Comparison of ENCODE assay signal across 1 cellular context in the genomic region with DNA sequence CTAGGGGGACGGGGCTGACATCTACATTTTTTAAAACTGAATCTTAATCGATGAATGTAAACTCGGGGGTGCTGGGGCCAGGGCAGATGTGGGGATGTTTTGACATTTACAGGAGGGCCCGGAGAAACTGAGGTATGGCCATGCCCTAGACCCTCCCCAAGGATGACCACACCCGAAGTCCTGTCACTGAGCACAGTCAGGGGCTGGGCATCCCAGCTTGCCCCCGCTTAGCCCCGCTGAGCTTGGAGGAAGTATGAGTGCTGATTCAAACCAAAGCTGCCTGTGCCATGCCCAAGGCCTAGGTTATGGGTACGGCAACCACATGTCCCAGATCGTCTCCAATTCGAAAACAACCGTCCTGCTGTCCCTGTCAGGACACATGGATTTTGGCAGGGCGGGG.
TF ChIP-seq lines count a peak whose summit lies in the region.

No MANE protein-coding gene starts in this region.

TF ChIP-seq in WTC11, 78 proteins besides CTCF, POLR2A, EP300 and RAD21:
- TF ChIP-seq, protein P1, sequence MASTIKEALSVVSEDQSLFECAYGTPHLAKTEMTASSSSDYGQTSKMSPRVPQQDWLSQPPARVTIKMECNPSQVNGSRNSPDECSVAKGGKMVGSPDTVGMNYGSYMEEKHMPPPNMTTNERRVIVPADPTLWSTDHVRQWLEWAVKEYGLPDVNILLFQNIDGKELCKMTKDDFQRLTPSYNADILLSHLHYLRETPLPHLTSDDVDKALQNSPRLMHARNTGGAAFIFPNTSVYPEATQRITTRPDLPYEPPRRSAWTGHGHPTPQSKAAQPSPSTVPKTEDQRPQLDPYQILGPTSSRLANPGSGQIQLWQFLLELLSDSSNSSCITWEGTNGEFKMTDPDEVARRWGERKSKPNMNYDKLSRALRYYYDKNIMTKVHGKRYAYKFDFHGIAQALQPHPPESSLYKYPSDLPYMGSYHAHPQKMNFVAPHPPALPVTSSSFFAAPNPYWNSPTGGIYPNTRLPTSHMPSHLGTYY (CRISPR knock-in tag; IDR thresholded peaks at IDR 0.05) = no peak
- no peak for TF ChIP-seq ESRRA (CRISPR knock-in tag; IDR thresholded peaks at IDR 0.05; ENCODE audit: borderline replicate concordance)
- no peak for TF ChIP-seq NR3C1 (CRISPR knock-in tag; conservative IDR thresholded peaks at IDR 0.05; ENCODE audit: low read depth)
- TF ChIP-seq TEAD4 (CRISPR knock-in tag; IDR thresholded peaks at IDR 0.05) = no peak
- TF ChIP-seq IRF2 (CRISPR knock-in tag; IDR thresholded peaks at IDR 0.05; ENCODE audit: borderline replicate concordance, low read depth) = no peak
- TF ChIP-seq GTF2I (CRISPR knock-in tag; conservative IDR thresholded peaks at IDR 0.05) = no peak
- TF ChIP-seq TEAD1 (CRISPR knock-in tag; IDR thresholded peaks at IDR 0.05) = no peak
- TF ChIP-seq, protein P2, sequence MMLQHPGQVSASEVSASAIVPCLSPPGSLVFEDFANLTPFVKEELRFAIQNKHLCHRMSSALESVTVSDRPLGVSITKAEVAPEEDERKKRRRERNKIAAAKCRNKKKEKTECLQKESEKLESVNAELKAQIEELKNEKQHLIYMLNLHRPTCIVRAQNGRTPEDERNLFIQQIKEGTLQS (CRISPR knock-in tag; conservative IDR thresholded peaks at IDR 0.05) = no peak
- TF ChIP-seq GABPB1 (CRISPR knock-in tag; IDR thresholded peaks at IDR 0.05) = no peak
- TF ChIP-seq ZNF317 (CRISPR knock-in tag; IDR thresholded peaks at IDR 0.05; ENCODE audit: borderline replicate concordance, low read depth) = no peak
- no peak for TF ChIP-seq NFE2L1 (CRISPR knock-in tag; IDR thresholded peaks at IDR 0.05)
- TF ChIP-seq, protein P3, sequence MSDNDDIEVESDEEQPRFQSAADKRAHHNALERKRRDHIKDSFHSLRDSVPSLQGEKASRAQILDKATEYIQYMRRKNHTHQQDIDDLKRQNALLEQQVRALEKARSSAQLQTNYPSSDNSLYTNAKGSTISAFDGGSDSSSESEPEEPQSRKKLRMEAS (CRISPR knock-in tag; IDR thresholded peaks at IDR 0.05) = no peak
- TF ChIP-seq, protein P4, sequence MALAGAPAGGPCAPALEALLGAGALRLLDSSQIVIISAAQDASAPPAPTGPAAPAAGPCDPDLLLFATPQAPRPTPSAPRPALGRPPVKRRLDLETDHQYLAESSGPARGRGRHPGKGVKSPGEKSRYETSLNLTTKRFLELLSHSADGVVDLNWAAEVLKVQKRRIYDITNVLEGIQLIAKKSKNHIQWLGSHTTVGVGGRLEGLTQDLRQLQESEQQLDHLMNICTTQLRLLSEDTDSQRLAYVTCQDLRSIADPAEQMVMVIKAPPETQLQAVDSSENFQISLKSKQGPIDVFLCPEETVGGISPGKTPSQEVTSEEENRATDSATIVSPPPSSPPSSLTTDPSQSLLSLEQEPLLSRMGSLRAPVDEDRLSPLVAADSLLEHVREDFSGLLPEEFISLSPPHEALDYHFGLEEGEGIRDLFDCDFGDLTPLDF (CRISPR knock-in tag; IDR thresholded peaks at IDR 0.05) = no peak
- TF ChIP-seq, protein P5, sequence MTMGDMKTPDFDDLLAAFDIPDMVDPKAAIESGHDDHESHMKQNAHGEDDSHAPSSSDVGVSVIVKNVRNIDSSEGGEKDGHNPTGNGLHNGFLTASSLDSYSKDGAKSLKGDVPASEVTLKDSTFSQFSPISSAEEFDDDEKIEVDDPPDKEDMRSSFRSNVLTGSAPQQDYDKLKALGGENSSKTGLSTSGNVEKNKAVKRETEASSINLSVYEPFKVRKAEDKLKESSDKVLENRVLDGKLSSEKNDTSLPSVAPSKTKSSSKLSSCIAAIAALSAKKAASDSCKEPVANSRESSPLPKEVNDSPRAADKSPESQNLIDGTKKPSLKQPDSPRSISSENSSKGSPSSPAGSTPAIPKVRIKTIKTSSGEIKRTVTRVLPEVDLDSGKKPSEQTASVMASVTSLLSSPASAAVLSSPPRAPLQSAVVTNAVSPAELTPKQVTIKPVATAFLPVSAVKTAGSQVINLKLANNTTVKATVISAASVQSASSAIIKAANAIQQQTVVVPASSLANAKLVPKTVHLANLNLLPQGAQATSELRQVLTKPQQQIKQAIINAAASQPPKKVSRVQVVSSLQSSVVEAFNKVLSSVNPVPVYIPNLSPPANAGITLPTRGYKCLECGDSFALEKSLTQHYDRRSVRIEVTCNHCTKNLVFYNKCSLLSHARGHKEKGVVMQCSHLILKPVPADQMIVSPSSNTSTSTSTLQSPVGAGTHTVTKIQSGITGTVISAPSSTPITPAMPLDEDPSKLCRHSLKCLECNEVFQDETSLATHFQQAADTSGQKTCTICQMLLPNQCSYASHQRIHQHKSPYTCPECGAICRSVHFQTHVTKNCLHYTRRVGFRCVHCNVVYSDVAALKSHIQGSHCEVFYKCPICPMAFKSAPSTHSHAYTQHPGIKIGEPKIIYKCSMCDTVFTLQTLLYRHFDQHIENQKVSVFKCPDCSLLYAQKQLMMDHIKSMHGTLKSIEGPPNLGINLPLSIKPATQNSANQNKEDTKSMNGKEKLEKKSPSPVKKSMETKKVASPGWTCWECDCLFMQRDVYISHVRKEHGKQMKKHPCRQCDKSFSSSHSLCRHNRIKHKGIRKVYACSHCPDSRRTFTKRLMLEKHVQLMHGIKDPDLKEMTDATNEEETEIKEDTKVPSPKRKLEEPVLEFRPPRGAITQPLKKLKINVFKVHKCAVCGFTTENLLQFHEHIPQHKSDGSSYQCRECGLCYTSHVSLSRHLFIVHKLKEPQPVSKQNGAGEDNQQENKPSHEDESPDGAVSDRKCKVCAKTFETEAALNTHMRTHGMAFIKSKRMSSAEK (CRISPR knock-in tag; IDR thresholded peaks at IDR 0.05; ENCODE audit: borderline replicate concordance) = no peak
- TF ChIP-seq RORB (CRISPR knock-in tag; IDR thresholded peaks at IDR 0.05) = no peak
- TF ChIP-seq CBFB (CRISPR knock-in tag; IDR thresholded peaks at IDR 0.05; ENCODE audit: low read depth) = no peak
- TF ChIP-seq ELF4 (CRISPR knock-in tag; IDR thresholded peaks at IDR 0.05; ENCODE audit: low read depth) = no peak
- TF ChIP-seq, protein P6, sequence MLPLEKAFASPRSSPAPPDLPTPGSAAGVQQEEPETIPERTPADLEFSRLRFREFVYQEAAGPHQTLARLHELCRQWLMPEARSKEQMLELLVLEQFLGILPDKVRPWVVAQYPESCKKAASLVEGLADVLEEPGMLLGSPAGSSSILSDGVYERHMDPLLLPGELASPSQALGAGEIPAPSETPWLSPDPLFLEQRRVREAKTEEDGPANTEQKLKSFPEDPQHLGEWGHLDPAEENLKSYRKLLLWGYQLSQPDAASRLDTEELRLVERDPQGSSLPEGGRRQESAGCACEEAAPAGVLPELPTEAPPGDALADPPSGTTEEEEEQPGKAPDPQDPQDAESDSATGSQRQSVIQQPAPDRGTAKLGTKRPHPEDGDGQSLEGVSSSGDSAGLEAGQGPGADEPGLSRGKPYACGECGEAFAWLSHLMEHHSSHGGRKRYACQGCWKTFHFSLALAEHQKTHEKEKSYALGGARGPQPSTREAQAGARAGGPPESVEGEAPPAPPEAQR (CRISPR knock-in tag; IDR thresholded peaks at IDR 0.05) = no peak
- no peak for TF ChIP-seq ZNF121 (CRISPR knock-in tag; IDR thresholded peaks at IDR 0.05)
- TF ChIP-seq, protein P7, sequence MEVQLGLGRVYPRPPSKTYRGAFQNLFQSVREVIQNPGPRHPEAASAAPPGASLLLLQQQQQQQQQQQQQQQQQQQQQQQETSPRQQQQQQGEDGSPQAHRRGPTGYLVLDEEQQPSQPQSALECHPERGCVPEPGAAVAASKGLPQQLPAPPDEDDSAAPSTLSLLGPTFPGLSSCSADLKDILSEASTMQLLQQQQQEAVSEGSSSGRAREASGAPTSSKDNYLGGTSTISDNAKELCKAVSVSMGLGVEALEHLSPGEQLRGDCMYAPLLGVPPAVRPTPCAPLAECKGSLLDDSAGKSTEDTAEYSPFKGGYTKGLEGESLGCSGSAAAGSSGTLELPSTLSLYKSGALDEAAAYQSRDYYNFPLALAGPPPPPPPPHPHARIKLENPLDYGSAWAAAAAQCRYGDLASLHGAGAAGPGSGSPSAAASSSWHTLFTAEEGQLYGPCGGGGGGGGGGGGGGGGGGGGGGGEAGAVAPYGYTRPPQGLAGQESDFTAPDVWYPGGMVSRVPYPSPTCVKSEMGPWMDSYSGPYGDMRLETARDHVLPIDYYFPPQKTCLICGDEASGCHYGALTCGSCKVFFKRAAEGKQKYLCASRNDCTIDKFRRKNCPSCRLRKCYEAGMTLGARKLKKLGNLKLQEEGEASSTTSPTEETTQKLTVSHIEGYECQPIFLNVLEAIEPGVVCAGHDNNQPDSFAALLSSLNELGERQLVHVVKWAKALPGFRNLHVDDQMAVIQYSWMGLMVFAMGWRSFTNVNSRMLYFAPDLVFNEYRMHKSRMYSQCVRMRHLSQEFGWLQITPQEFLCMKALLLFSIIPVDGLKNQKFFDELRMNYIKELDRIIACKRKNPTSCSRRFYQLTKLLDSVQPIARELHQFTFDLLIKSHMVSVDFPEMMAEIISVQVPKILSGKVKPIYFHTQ (CRISPR knock-in tag; IDR thresholded peaks at IDR 0.05) = no peak
